Comparison of ENCODE assay signal across 21 cellular contexts in the genomic region with DNA sequence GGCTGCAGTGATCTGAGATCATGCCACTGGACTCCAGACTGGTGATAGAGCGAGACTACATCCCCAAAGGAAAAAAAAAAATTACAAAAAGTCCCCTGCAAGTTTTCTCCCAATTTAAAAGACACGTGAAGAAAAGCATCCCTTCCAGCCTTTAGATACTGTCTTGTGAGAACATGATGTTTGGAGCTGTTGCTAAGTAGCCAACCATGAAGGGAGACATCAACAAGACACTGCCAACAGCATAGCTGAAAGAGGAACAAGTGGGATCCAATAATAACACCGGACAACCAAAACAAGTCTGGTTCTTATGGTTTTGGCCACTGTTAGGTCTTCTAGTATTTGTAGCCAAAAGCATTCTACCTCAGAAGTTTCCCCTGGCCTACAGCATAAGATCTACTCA.
A peak's percentile ranks its signal among the peaks of the same experiment; 100 is the strongest.
DNase-seq lines count a peak whose midpoint lies in the region; ATAC-seq, FAIRE-seq and TF ChIP-seq lines count a peak whose summit lies in the region.
"Had no signal": no experiment of that assay in that cellular context is flagged by ENCODE, and none has a peak within 500 bp of the region (broad histone marks: within the 10 kb centered on the region; RNA-seq: fewer than 3 reads in every experiment).

No MANE protein-coding gene starts in this region.

- dilution Hi-C loops in mammary epithelial cell (cut with HindIII; ENCODE audit: low sequenced_read_pairs): no loop called here

- no peak overlapping the region for H3K4me2 ChIP-seq in mammary epithelial cell (ENCODE audit: insufficient read depth, low read depth, low read length)
- H3K4me2 ChIP-seq: BLaER1 treated with 17β-estradiol and CSF1 and Interleukin-3, amounts not matched to agents 10 nM and 100 nM; GM23338 had no signal

- peaks cover 3% of the 10 kb centered on the region for H3K27me3 ChIP-seq in foreskin keratinocyte
- H3K27me3 ChIP-seq in mammary epithelial cell (ENCODE audit: insufficient read depth, low read length): no peaks in the 10 kb centered on the region
- H3K27me3 ChIP-seq: BLaER1 treated with 17β-estradiol and CSF1 and Interleukin-3, amounts not matched to agents 10 nM and 100 nM had no signal

- H3K27ac ChIP-seq in foreskin keratinocyte (no peak overlapping the region), mammary epithelial cell (ENCODE audit: insufficient read depth, low read depth, low read length) (no peak overlapping the region)
- H3K27ac ChIP-seq: 22Rv1; BLaER1 treated with 17β-estradiol and CSF1 and Interleukin-3, amounts not matched to agents 10 nM and 100 nM had no signal

- H3K4me1 ChIP-seq in foreskin keratinocyte: no peaks in the 10 kb centered on the region
- no peaks in the 10 kb centered on the region for H3K4me1 ChIP-seq in mammary epithelial cell (ENCODE audit: insufficient read depth, low read length)
- H3K4me1 ChIP-seq: BE2C; BLaER1 treated with 17β-estradiol and CSF1 and Interleukin-3, amounts not matched to agents 10 nM and 100 nM; HAP-1 had no signal

- no peak for TF ChIP-seq POLR2A in H54 (IDR thresholded peaks at IDR 0.05; ENCODE audit: low read depth, low read length)

- H3K36me3 ChIP-seq in mammary epithelial cell (ENCODE audit: insufficient read depth, low read length): no peaks in the 10 kb centered on the region
- H3K36me3 ChIP-seq: BE2C; BLaER1 treated with 17β-estradiol and CSF1 and Interleukin-3, amounts not matched to agents 10 nM and 100 nM; HAP-1 had no signal

- no TSS peak for BruUV-seq in mammary epithelial cell (replicated peaks; lab: Mats Ljungman, UMichigan)

- no peak for ATAC-seq in foreskin keratinocyte
- ATAC-seq: GM23338 had no signal

- H3K9me3 ChIP-seq in mammary epithelial cell (replicated peaks; ENCODE audit: insufficient read depth, low read length): no peaks in the 10 kb centered on the region
- H3K9me3 ChIP-seq: BE2C, HAP-1 had no signal

- 4% methylated on average over 2 of the region's 3 CpGs for WGBS in mammary epithelial cell (ENCODE audit: low coverage, missing lambda C conversion rate)

- in situ Hi-C loops in mammary epithelial cell (cut with MboI; ENCODE audit: low sequenced_read_pairs in 2 of 2): no loop called here

- CTCF ChIA-PET in mammary epithelial cell (lab: Charles Lee; ENCODE audit: low non-redundant PET): interaction anchor here (0.7 kb wide), 1 partner anchor 21 kb away, joined by 3 read pairs; no protein-coding TSS in a partner anchor

- no peak overlapping the region for H3K4me3 ChIP-seq in mammary epithelial cell (replicated peaks in 1 of 3; ENCODE audit: insufficient read depth in 1 of 3, low read depth in 2 of 3, low read length in 3 of 3)
- H3K4me3 ChIP-seq: BLaER1 treated with 17β-estradiol and CSF1 and Interleukin-3, amounts not matched to agents 10 nM and 100 nM; GM23338; HAP-1 had no signal

- H4K20me1 ChIP-seq in mammary epithelial cell (ENCODE audit: insufficient read depth, low read length): no peaks in the 10 kb centered on the region
- H4K20me1 ChIP-seq: BLaER1 treated with 17β-estradiol and CSF1 and Interleukin-3, amounts not matched to agents 10 nM and 100 nM had no signal

- TF ChIP-seq CTCF in foreskin keratinocyte (conservative IDR thresholded peaks at IDR 0.05) (no peak), mammary epithelial cell (conservative IDR thresholded peaks at IDR 0.05 in 1 of 2, IDR thresholded peaks at IDR 0.05 in 1 of 2; ENCODE audit: extremely low read depth in 1 of 2, insufficient read depth in 1 of 2, low read depth in 1 of 2, low read length in 2 of 2) (no peak)

- no peak overlapping the region for H3K9ac ChIP-seq in mammary epithelial cell (ENCODE audit: insufficient read depth, low read length)
- H3K9ac ChIP-seq: BLaER1 treated with 17β-estradiol and CSF1 and Interleukin-3, amounts not matched to agents 10 nM and 100 nM had no signal

- no peak overlapping the region for H2AFZ ChIP-seq in mammary epithelial cell (ENCODE audit: low read depth, low read length)
- H2AFZ ChIP-seq: GM23338 had no signal

- H3K79me2 ChIP-seq in mammary epithelial cell (ENCODE audit: insufficient read depth, low read length): no peaks in the 10 kb centered on the region

- intact Hi-C loops in mammary epithelial cell (cut with micrococcal nuclease): no loop called here

- peak; percentile 58 for FAIRE-seq in H54 (lab: Jason Lieb, UNC)
- FAIRE-seq: A204.1, D721Med, GM18507 had no signal

- DNase-seq in Ammon's horn (ENCODE audit: low spot score): peak; percentile 2
- DNase-seq in H54 (ENCODE audit: insufficient read length, low spot score): no peak
- peak; percentile 10 for DNase-seq in NAMALWA (ENCODE audit: low spot score)
- DNase-seq in foreskin keratinocyte: no peak
- no peak for DNase-seq in NCI-H1694 (lab: John Stamatoyannopoulos, UW)
- DNase-seq in mammary epithelial cell: no peak
- DNase-seq: BE2C; CD4-positive, alpha-beta T cell; CD8-positive, alpha-beta memory T cell; DMS 273 treated with DMSO at 0.1 percent for 48 hours; DMS79; EL; GDM1; HFFc6 had no signal

Comparison
In these comparisons a context has a peak if more than half of its experiments do, and no peak if none do; other contexts are left out.
1. DNase-seq: peak in Ammon's horn (single experiment) and NAMALWA (single experiment); none in H54 (single experiment), foreskin keratinocyte (0 of 2), NCI-H1694 (single experiment) and mammary epithelial cell (single experiment).